Comparison of ENCODE assay signal across 8 cellular contexts in the genomic region with DNA sequence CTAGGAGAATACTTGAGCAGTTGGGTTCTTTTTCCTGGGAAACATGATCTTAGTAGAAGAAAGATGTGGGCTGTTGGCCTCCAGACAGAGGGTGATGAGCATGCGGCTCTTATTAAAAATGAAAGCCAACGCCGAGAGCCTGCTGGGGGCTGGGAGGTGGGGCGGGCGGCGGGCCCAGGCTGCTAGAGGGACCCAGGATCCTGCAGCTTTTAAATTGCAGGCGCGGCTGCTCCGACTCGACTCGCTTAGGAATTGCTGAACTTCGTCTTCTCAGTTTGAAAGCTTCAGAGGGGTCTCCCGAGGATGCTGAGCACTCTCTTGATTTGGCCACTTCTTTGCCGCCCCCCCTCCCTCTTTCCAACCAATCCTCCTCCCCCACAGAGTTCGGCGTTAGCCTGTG. TPM values are rescaled to one million over a fixed set of nuclear protein-coding genes. Genes with fewer than 3 reads are reported as not detected.
DNase-seq lines count a peak whose midpoint lies in the region; ATAC-seq and TF ChIP-seq lines count a peak whose summit lies in the region.

No MANE protein-coding gene starts in this region.

- peak overlapping the region; percentile 86 to 89 for H3K4me3 Mint-ChIP-seq in activated T-cell treated with anti-CD3 and anti-CD28 coated beads, Interleukin-2, amount 50 U/mL, for 72 hours

- H3K27ac ChIP-seq in foreskin keratinocyte (no peak overlapping the region), urinary bladder (ENCODE audit: low read depth) (peak overlapping the region; percentile 24)

- no peaks in the 10 kb centered on the region for H3K36me3 ChIP-seq in urinary bladder (ENCODE audit: insufficient read depth)

- ATAC-seq in activated T-cell treated with anti-CD3 and anti-CD28 coated beads, Interleukin-2, amount 50 U/mL, for 72 hours (replicated peaks in 1 of 2): peak; percentile 63 to 68
- ATAC-seq in foreskin keratinocyte (peak; percentile 26), HG02623 (IDR thresholded peaks at IDR 0.05; ENCODE audit: unreplicated experiment) (no peak)

- TF ChIP-seq CTCF in foreskin keratinocyte (conservative IDR thresholded peaks at IDR 0.05): no peak

- WGBS in urinary bladder: 4% methylated on average over 16 of the region's 16 CpGs

- H3K27me3 Mint-ChIP-seq in activated T-cell treated with anti-CD3 and anti-CD28 coated beads, Interleukin-2, amount 50 U/mL, for 72 hours (ENCODE audit: low read depth): no peaks in the 10 kb centered on the region

- H3K9me3 Mint-ChIP-seq in activated T-cell treated with anti-CD3 and anti-CD28 coated beads, Interleukin-2, amount 50 U/mL, for 72 hours: no peaks in the 10 kb centered on the region

- peaks cover 4 to 11% of the 10 kb centered on the region in 2 donors for H3K36me3 Mint-ChIP-seq in activated T-cell treated with anti-CD3 and anti-CD28 coated beads, Interleukin-2, amount 50 U/mL, for 72 hours (ENCODE audit: insufficient read depth in 2 of 2)

- peak overlapping the region; percentile 91 for H3K27ac Mint-ChIP-seq in activated T-cell treated with anti-CD3 and anti-CD28 coated beads, Interleukin-2, amount 50 U/mL, for 72 hours

- H3K4me1 ChIP-seq in foreskin keratinocyte (peaks cover 4% of the 10 kb centered on the region), urinary bladder (ENCODE audit: insufficient read depth) (no peaks in the 10 kb centered on the region)

- H3K4me1 Mint-ChIP-seq in activated T-cell treated with anti-CD3 and anti-CD28 coated beads, Interleukin-2, amount 50 U/mL, for 72 hours (ENCODE audit: low read depth): peaks cover 53% of the 10 kb centered on the region

- no peaks in the 10 kb centered on the region for H3K27me3 ChIP-seq in foreskin keratinocyte

- peak; percentile 86 for DNase-seq in GM03348 (ENCODE audit: low spot score)
- peak; percentile 66 for DNase-seq in NCI-H2107 (lab: John Stamatoyannopoulos, UW)
- peak; percentile 55 to 65 for DNase-seq in activated T-cell treated with anti-CD3 and anti-CD28 coated beads, Interleukin-2, amount 50 U/mL, for 72 hours
- peak in 1 of 2 donors; percentile 41 for DNase-seq in foreskin keratinocyte
- peak; percentile 16 for DNase-seq in occipital lobe (lab: John Stamatoyannopoulos, UW)
- no peak for DNase-seq in central memory CD4-positive, alpha-beta T cell

- H3K4me3 ChIP-seq in urinary bladder (ENCODE audit: low read depth, low read length): peak overlapping the region; percentile 98

RNA-seq across cellular contexts. Expression of a gene that starts 1.2 kb away (rescaled TPM):
- 10 to 100 TPM; 86.1 to 87.1 TPM for total RNA-seq in activated T-cell treated with anti-CD3 and anti-CD28 coated beads, Interleukin-2, amount 50 U/mL, for 72 hours
- total RNA-seq in foreskin keratinocyte (40.3 and 41.6 TPM in 2 replicates), occipital lobe (34.9 TPM), urinary bladder (19.5 TPM)
- polyA plus RNA-seq in foreskin keratinocyte (18.6 and 21.0 TPM in 2 replicates), urinary bladder (25.1 TPM)
